ENCODE assay signal across 9 cellular contexts in the genomic region with DNA sequence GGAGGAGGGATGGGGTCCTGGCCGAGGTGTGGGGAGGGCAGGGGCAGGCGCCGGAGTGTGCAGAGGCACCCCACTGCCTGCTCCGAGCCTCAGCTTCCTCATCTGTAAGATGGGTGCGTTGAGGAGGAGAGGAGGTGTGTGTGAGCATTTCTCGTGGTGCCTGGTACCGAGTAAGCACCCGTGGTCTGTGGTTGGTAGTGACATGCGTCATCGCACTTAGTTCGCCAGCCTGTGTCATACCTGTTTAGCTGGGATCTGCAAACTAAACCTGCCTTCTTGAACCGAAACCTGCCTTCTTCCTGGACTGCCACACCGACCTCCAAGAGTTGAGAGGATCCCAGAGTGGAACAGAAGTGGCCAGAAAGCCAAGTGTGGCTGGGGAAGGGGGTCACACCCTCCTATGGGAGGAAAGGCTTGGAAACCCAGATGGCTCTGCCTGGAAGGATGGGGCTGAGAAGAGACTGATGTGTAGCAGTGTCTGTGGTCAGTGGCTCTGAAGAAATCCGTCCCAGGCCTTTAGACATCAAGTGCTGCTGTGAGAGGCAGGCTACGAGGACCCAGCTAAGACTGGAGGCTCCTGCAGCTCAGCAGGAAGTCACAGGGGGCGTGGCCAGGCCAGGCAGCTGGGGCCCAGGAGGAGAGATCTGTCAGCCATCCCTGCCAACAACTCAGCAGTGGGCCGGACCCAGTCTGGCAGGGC.
DNase-seq lines count a peak whose midpoint lies in the region; ATAC-seq, FAIRE-seq and TF ChIP-seq lines count a peak whose summit lies in the region.
"Had no signal": no experiment of that assay in that cellular context is flagged by ENCODE, and none has a peak within 500 bp of the region (broad histone marks: within the 10 kb centered on the region; RNA-seq: fewer than 3 reads in every experiment).

No MANE protein-coding gene starts in this region.

- H4K20me1 ChIP-seq in endothelial cell of umbilical vein (replicated peaks; ENCODE audit: control insufficient read depth, extremely low read depth, insufficient read depth, low read length) = no peaks in the 10 kb centered on the region

- intact Hi-C loops in A673 (cut with micrococcal nuclease; ENCODE audit: unreplicated experiment) (no loop called here), endothelial cell of umbilical vein (cut with micrococcal nuclease) (loop anchor here (1.0 kb wide), 1 partner anchor 16 kb away; no protein-coding TSS in a partner anchor), testis (cut with DNase I; ENCODE audit: low total_unique reads) (loop anchor here (10.0 kb wide), 2 partner anchors 98 to 212 kb away; no protein-coding TSS in a partner anchor)

- peak overlapping the region; percentile 12 for H3K23ac ChIP-seq in neuronal stem cell (ENCODE audit: low read depth, low read length, poor library complexity)

- no peak for TF ChIP-seq CTCF in A673 (conservative IDR thresholded peaks at IDR 0.05; ENCODE audit: low read depth, low read length)
- TF ChIP-seq CTCF in endothelial cell of umbilical vein (IDR thresholded peaks at IDR 0.05; ENCODE audit: extremely low read depth in 1 of 2, insufficient read depth in 1 of 2, low read depth in 1 of 2, low read length in 2 of 2) = no peak
- TF ChIP-seq CTCF in testis (IDR thresholded peaks at IDR 0.05) = no peak

- H3K9me3 ChIP-seq in A673 (ENCODE audit: low read depth, low read length, poor library complexity, severe bottlenecking) = no peaks in the 10 kb centered on the region
- no peaks in the 10 kb centered on the region for H3K9me3 ChIP-seq in endothelial cell of umbilical vein (replicated peaks; ENCODE audit: control insufficient read depth, insufficient read depth, low read length)
- H3K9me3 ChIP-seq in neuronal stem cell (replicated peaks in 1 of 2; ENCODE audit: control insufficient read depth in 2 of 2, insufficient read depth in 1 of 2, low read depth in 1 of 2, low read length in 2 of 2) = peaks cover 10 to 15% of the 10 kb centered on the region in 2 donors
- no peaks in the 10 kb centered on the region for H3K9me3 ChIP-seq in testis

- WGBS in neuronal stem cell (ENCODE audit: extremely low coverage in 2 of 2, insufficient read length in 2 of 2, insufficient replicate concordance in 1 of 2), 2 donors = no CpG with 5 or more reads among the region's 17 CpGs
- WGBS in testis, 2 donors = 84 to 85% methylated on average over 16 to 17 of the region's 17 CpGs

- peak overlapping the region; percentile 16 for H2BK5ac ChIP-seq in neuronal stem cell (ENCODE audit: low read length)

- H3K27me3 ChIP-seq in A673 (replicated peaks; ENCODE audit: insufficient read depth, low read depth, low read length, poor library complexity) = no peaks in the 10 kb centered on the region
- no peaks in the 10 kb centered on the region for H3K27me3 ChIP-seq in endothelial cell of umbilical vein (ENCODE audit: control insufficient read depth in 2 of 2, insufficient read depth in 2 of 2, low read length in 2 of 2)
- H3K27me3 ChIP-seq in neuronal stem cell (ENCODE audit: control insufficient read depth in 3 of 3, insufficient read depth in 3 of 3, low read depth in 1 of 3, low read length in 3 of 3) = no peaks in the 10 kb centered on the region
- no peaks in the 10 kb centered on the region for H3K27me3 ChIP-seq in testis

- H3K4me1 ChIP-seq in A673 (ENCODE audit: insufficient read depth, low read length, poor library complexity, severe bottlenecking) (peaks cover 10% of the 10 kb centered on the region), endothelial cell of umbilical vein (ENCODE audit: control insufficient read depth, extremely low read depth, insufficient read depth, low read length) (peaks cover 32% of the 10 kb centered on the region), neuronal stem cell (ENCODE audit: control insufficient read depth in 2 of 2, insufficient read depth in 1 of 2, low read depth in 1 of 2, low read length in 2 of 2) (peaks cover 0 to 17% of the 10 kb centered on the region in 2 donors), testis (peaks cover 6% of the 10 kb centered on the region)

- no peak overlapping the region for H2BK15ac ChIP-seq in neuronal stem cell (ENCODE audit: low read length)

- no peak overlapping the region for H3K9ac ChIP-seq in endothelial cell of umbilical vein (replicated peaks; ENCODE audit: extremely low read depth, insufficient read depth, low read length)
- no peak overlapping the region for H3K9ac ChIP-seq in neuronal stem cell (ENCODE audit: low read depth, low read length, poor library complexity)

- no peak overlapping the region for H4K91ac ChIP-seq in neuronal stem cell (ENCODE audit: low read depth, low read length, poor library complexity)

- H3K79me1 ChIP-seq in neuronal stem cell (ENCODE audit: low read depth, low read length) = peaks cover 11% of the 10 kb centered on the region

- CTCF ChIA-PET in A673 (lab: Charles Lee) = no interaction called here
- CTCF ChIA-PET in endothelial cell of umbilical vein (lab: Charles Lee) = interaction anchor here (1.6 kb wide), 1 partner anchor 9 kb away, joined by 7 read pairs; no protein-coding TSS in a partner anchor

- H3K14ac ChIP-seq in neuronal stem cell (ENCODE audit: low read length) = no peak overlapping the region

- H3K79me2 ChIP-seq in endothelial cell of umbilical vein (ENCODE audit: control insufficient read depth, insufficient read depth, low read length) = peaks cover 9% of the 10 kb centered on the region

- POLR2A ChIA-PET in A673 (lab: Charles Lee; ENCODE audit: low non-redundant PET) = no interaction called here
- POLR2A ChIA-PET in endothelial cell of umbilical vein (lab: Charles Lee) = no interaction called here

- H3K18ac ChIP-seq in neuronal stem cell (ENCODE audit: low read length) = peak overlapping the region; percentile 22

- no peak overlapping the region for H3K4ac ChIP-seq in neuronal stem cell (ENCODE audit: low read length)

- H2AK5ac ChIP-seq in neuronal stem cell (ENCODE audit: low read depth, low read length) = peak overlapping the region; percentile 11

- no peak overlapping the region for H2BK12ac ChIP-seq in neuronal stem cell (ENCODE audit: low read length)

- H3K36me3 ChIP-seq in A673 (ENCODE audit: insufficient read depth, low read length, poor library complexity, severe bottlenecking) (no peaks in the 10 kb centered on the region), endothelial cell of umbilical vein (ENCODE audit: control insufficient read depth in 2 of 2, extremely low read depth in 1 of 2, insufficient read depth in 2 of 2, low read length in 2 of 2) (peaks cover 5 to 16% of the 10 kb centered on the region in 2 experiments), neuronal stem cell (replicated peaks in 1 of 2; ENCODE audit: control insufficient read depth in 2 of 2, insufficient read depth in 2 of 2, low read length in 2 of 2) (peaks cover 14 to 25% of the 10 kb centered on the region in 2 donors), testis (ENCODE audit: low read depth, missing control alignments) (no peaks in the 10 kb centered on the region)

- FAIRE-seq in endothelial cell of umbilical vein (lab: Jason Lieb, UNC) = peak; percentile 83
- FAIRE-seq: endometrium had no signal

- H2AFZ ChIP-seq in endothelial cell of umbilical vein (ENCODE audit: low read depth, low read length) (no peak overlapping the region), neuronal stem cell (ENCODE audit: low read length) (no peak overlapping the region)

- DNase-seq in A673 (ENCODE audit: low spot score) (peak; percentile 58), endothelial cell of umbilical vein (ENCODE audit: low read depth, low spot score) (peak; percentile 53), neuronal stem cell (ENCODE audit: low spot score) (no peak), testis (peak; percentile 37), NCI-H748 (lab: John Stamatoyannopoulos, UW; ENCODE audit: unreplicated experiment) (no peak)
- DNase-seq in activated CD8-positive, alpha-beta memory T cell treated with anti-CD3 and anti-CD28 coated beads for 1 hour (ENCODE audit: extremely low read depth in 1 of 2, low read depth in 1 of 2) = peak; percentile 54 to 56

- H3K27ac ChIP-seq in A673 (ENCODE audit: low read depth, low read length, poor library complexity, severe bottlenecking) (no peak overlapping the region), endothelial cell of umbilical vein (ENCODE audit: insufficient read depth, low read depth, low read length) (no peak overlapping the region), neuronal stem cell (replicated peaks; ENCODE audit: low read length) (no peak overlapping the region), testis (no peak overlapping the region)

- TF ChIP-seq POLR2A in endothelial cell of umbilical vein (IDR thresholded peaks at IDR 0.05; ENCODE audit: low read depth, low read length) (no peak), testis (IDR thresholded peaks at IDR 0.05) (no peak)

- H2BK120ac ChIP-seq in neuronal stem cell (ENCODE audit: low read depth, low read length) = no peak overlapping the region

- H3K9me1 ChIP-seq in endothelial cell of umbilical vein (replicated peaks; ENCODE audit: control insufficient read depth, extremely low read depth, insufficient read depth, low read length) = no peaks in the 10 kb centered on the region

- BruUV-seq in A673 (replicated peaks; lab: Mats Ljungman, UMichigan) (no TSS peak), endothelial cell of umbilical vein (replicated peaks; lab: Mats Ljungman, UMichigan) (no TSS peak)

- H3K4me3 ChIP-seq in A673 (ENCODE audit: low read depth, low read length, poor library complexity, severe bottlenecking) (no peak overlapping the region), endothelial cell of umbilical vein (replicated peaks in 1 of 3; ENCODE audit: insufficient read depth in 1 of 3, low read depth in 1 of 3, low read length in 3 of 3) (no peak overlapping the region), neuronal stem cell (ENCODE audit: low read length in 2 of 2) (no peak overlapping the region), testis (no peak overlapping the region)

- H4K8ac ChIP-seq in neuronal stem cell (ENCODE audit: low read depth, low read length) = no peak overlapping the region

- dilution Hi-C loops in endothelial cell of umbilical vein (cut with MboI; ENCODE audit: extremely low pct_ligation_motif_present, low sequenced_read_pairs) = no loop called here

- peak; percentile 76 for ATAC-seq in GM19372 (IDR thresholded peaks at IDR 0.05; ENCODE audit: low read depth, unreplicated experiment)
- peak; percentile 66 for ATAC-seq in HG03520 (IDR thresholded peaks at IDR 0.05; ENCODE audit: unreplicated experiment)

- H3K4me2 ChIP-seq in endothelial cell of umbilical vein (ENCODE audit: insufficient read depth, low read length) = no peak overlapping the region
- no peak overlapping the region for H3K4me2 ChIP-seq in neuronal stem cell (ENCODE audit: insufficient read depth, low read length, poor library complexity, severe bottlenecking)

TF ChIP-seq in endothelial cell of umbilical vein, 7 proteins besides CTCF, POLR2A, EP300 and RAD21:
- TF ChIP-seq POLR2AphosphoS5 (IDR thresholded peaks at IDR 0.05; ENCODE audit: insufficient read depth, low read depth, low read length) (peak; percentile 34), FOS (IDR thresholded peaks at IDR 0.05; ENCODE audit: borderline replicate concordance, insufficient read depth, low read length) (no peak)
TF ChIP-seq in endothelial cell of umbilical vein: peak in this region for 1.

Comparison
In these comparisons a context has a peak if more than half of its experiments do, and no peak if none do; other contexts are left out.
1. DNase-seq: peak in A673 (single experiment), activated CD8-positive, alpha-beta memory T cell treated with anti-CD3 and anti-CD28 coated beads for 1 hour (2 of 2), endothelial cell of umbilical vein (single experiment) and testis (single experiment); none in neuronal stem cell (single experiment) and NCI-H748 (single experiment).